29 cellular contexts compared by ENCODE assay signal in the genomic region with DNA sequence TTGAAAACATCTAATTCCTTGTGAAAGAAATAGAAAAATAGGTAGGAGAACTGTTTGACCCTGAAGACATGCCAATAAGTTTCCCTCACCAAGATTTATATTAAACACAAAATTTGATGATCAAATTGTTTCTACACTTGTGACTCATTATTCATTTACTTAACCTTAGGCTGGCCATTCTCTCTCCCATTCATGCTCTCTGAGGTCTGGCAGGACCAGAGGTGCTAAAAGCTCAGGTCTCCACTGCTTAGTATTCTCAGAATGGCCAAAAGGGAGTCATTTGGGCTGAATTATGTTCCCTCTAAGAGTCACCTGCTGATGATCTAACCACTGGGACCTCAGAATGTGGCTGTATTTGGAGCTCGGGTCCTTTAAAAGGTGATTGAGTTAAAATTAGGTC.
"Had no signal": no experiment of that assay in that cellular context is flagged by ENCODE, and none has a peak within 500 bp of the region (broad histone marks: within the 10 kb centered on the region; RNA-seq: fewer than 3 reads in every experiment).

No MANE protein-coding gene starts in this region.

- ATAC-seq: activated CD4-positive, CD25-positive, alpha-beta regulatory T cell treated with anti-CD3 and anti-CD28 coated beads, Interleukin-2, amount 50 U/mL, for 24 hours; stimulated activated effector memory CD8-positive, alpha-beta T cell treated with anti-CD3 and anti-CD28 coated beads, Interleukin-12 subunit alpha, Interleukin-12 subunit beta, amount 100 ng/mL, for 72 hours; T-helper 17 cell had no signal

- H3K9me3 ChIP-seq: neutrophil, vagina had no signal

- H3K27me3 ChIP-seq: neutrophil, right lobe of liver, upper lobe of left lung, vagina had no signal

- DNase-seq: activated CD4-positive, alpha-beta memory T cell treated with anti-CD3 and anti-CD28 coated beads for 36 hours; activated CD4-positive, alpha-beta T cell treated with anti-CD3 and anti-CD28 coated beads, Interleukin-2, amount 10 ng/mL, durations not matched to agents 24 days and 14 days; activated CD8-positive, alpha-beta memory T cell treated with anti-CD3 and anti-CD28 coated beads, Interleukin-2, amount 50 U/mL, for 4 hours; activated gamma-delta T cell; activated naive CD4-positive, alpha-beta T cell treated with anti-CD3 and anti-CD28 coated beads, Interleukin-2, amount 10 ng/mL, durations not matched to agents 7 days and 5 days; activated naive CD8-positive, alpha-beta T cell treated with anti-CD3 and anti-CD28 coated beads, Interleukin-2, amount 10 ng/mL, durations not matched to agents 7 days and 5 days; activated T-cell treated with anti-CD3 and anti-CD28 coated beads, Interleukin-2, amount 50 U/mL, for 1 hour; amniotic stem cell; dermis blood vessel endothelial cell; effector CD4-positive, alpha-beta T cell; head of caudate nucleus; hypothalamus; immature natural killer cell; kidney; mammary epithelial cell; naive B cell; nephron progenitor cell; right lobe of liver; stimulated activated CD4-positive, alpha-beta T cell treated with anti-CD3 and anti-CD28 coated beads, Interleukin-4, amount 100 ng/mL, for 24 hours; substantia nigra; T-helper 17 cell; T1000; WERI-Rb-1 had no signal

- FAIRE-seq: small intestine had no signal

- H3K36me3 ChIP-seq: neutrophil, right lobe of liver, upper lobe of left lung, vagina, WERI-Rb-1 had no signal

- H3K4me1 ChIP-seq: right lobe of liver, vagina had no signal

- H3K27ac ChIP-seq: neutrophil, right lobe of liver, vagina, WERI-Rb-1 had no signal

- H3K4me3 ChIP-seq: right lobe of liver, upper lobe of left lung, vagina had no signal
